Comparison of ENCODE assay signal across 19 cellular contexts in genomic region chr3:10336761-10337160, GRCh38. TPM values are rescaled to one million over a fixed set of nuclear protein-coding genes. Genes with fewer than 3 reads are reported as not detected.
DNase-seq lines count a peak whose midpoint lies in the region; ATAC-seq and TF ChIP-seq lines count a peak whose summit lies in the region.
"Had no signal": no experiment of that assay in that cellular context is flagged by ENCODE, and none has a peak within 500 bp of the region (broad histone marks: within the 10 kb centered on the region; RNA-seq: fewer than 3 reads in every experiment).

No MANE protein-coding gene starts in this region.

- TF ChIP-seq CTCF in neural cell (IDR thresholded peaks at IDR 0.05; ENCODE audit: poor library complexity, severe bottlenecking): no peak
- no peak for TF ChIP-seq CTCF in spleen (IDR thresholded peaks at IDR 0.05 in 8 of 11, conservative IDR thresholded peaks at IDR 0.05 in 3 of 11)
- TF ChIP-seq CTCF in coronary artery (IDR thresholded peaks at IDR 0.05): no peak

- no peak for TF ChIP-seq RAD21 in neural cell (conservative IDR thresholded peaks at IDR 0.05)

- no peak overlapping the region; the same call in 1 of the 2 replicates for H3K9ac ChIP-seq in BLaER1
- H3K9ac ChIP-seq in neural cell (ENCODE audit: low read length): no peak overlapping the region

- H3K27ac ChIP-seq in BLaER1 (peak overlapping the region; percentile 87), neural cell (ENCODE audit: low read length) (no peak overlapping the region), spleen (no peak overlapping the region), coronary artery (no peak overlapping the region)
- H3K27ac ChIP-seq: C4-2B had no signal

- H3K79me2 ChIP-seq in neural cell (replicated peaks; ENCODE audit: insufficient read depth, low read length): no peaks in the 10 kb centered on the region

- H3K4me1 ChIP-seq in BLaER1: peaks cover 100% of the 10 kb centered on the region
- peaks cover 0 to 6% (median 0%) of the 10 kb centered on the region in 6 donors for H3K4me1 ChIP-seq in spleen
- H3K4me1 ChIP-seq: HAP-1 had no signal

- DNase-seq in RPMI8226: peak; percentile 19
- peak; percentile 65 for DNase-seq in spleen
- DNase-seq in G401 (ENCODE audit: low spot score): no peak
- DNase-seq in NAMALWA (ENCODE audit: low spot score): no peak
- no peak for DNase-seq in coronary artery (ENCODE audit: low spot score)
- DNase-seq: 8988T; Caco-2; CD4-positive, alpha-beta T cell; DMS153; GF-D8; GOT3 had no signal

- H3K4me2 ChIP-seq in BLaER1: peak overlapping the region; percentile 89
- H3K4me2 ChIP-seq in neural cell (ENCODE audit: low read length): no peak overlapping the region

- no peaks in the 10 kb centered on the region for H4K20me1 ChIP-seq in BLaER1
- H4K20me1 ChIP-seq in neural cell (ENCODE audit: insufficient read depth): no peaks in the 10 kb centered on the region

- no peak for TF ChIP-seq EP300 in neural cell (conservative IDR thresholded peaks at IDR 0.05; ENCODE audit: poor library complexity, severe bottlenecking)

- H3K9me3 ChIP-seq in BLaER1 (no peaks in the 10 kb centered on the region), neural cell (ENCODE audit: low read length) (no peaks in the 10 kb centered on the region), spleen (no peaks in the 10 kb centered on the region)
- H3K9me3 ChIP-seq: Caco-2, HAP-1 had no signal

- H3F3A ChIP-seq in neural cell (ENCODE audit: insufficient read depth, low read length, poor library complexity, severe bottlenecking): no peaks in the 10 kb centered on the region

- intact Hi-C loops in spleen (cut with DNase I; ENCODE audit: low total_unique reads): no loop called here

- no peak overlapping the region for H2AFZ ChIP-seq in neural cell (ENCODE audit: low read depth, low read length)

- H3K36me3 ChIP-seq in BLaER1 (peaks cover 50% of the 10 kb centered on the region), neural cell (ENCODE audit: insufficient read depth, low read length) (no peaks in the 10 kb centered on the region), spleen (no peaks in the 10 kb centered on the region)
- H3K36me3 ChIP-seq: HAP-1 had no signal

- H3K9me2 ChIP-seq in neural cell (ENCODE audit: insufficient read depth, low read length): no peaks in the 10 kb centered on the region

- no peak for ATAC-seq in SK-N-SH treated with all-trans-retinoic acid at 6 μM for 48 hours

- 87 to 97% (median 88%) methylated on average over 8 to 11 of the region's 11 CpGs for WGBS in spleen, 5 donors

- H3K4me3 ChIP-seq in BLaER1 (no peak overlapping the region), neural cell (ENCODE audit: low read length) (peak overlapping the region; percentile 28), spleen (no peak overlapping the region), coronary artery (no peak overlapping the region)
- H3K4me3 ChIP-seq: HAP-1 had no signal

- no peak for TF ChIP-seq POLR2A in spleen (IDR thresholded peaks at IDR 0.05)

- in situ Hi-C loops in G401 (cut with HindIII; ENCODE audit: low sequenced_read_pairs): no loop called here

- H3K27me3 ChIP-seq in BLaER1 (no peaks in the 10 kb centered on the region), neural cell (ENCODE audit: insufficient read depth, low read depth, low read length) (no peaks in the 10 kb centered on the region), spleen (replicated peaks in 1 of 7) (no peaks in the 10 kb centered on the region)

TF ChIP-seq in neural cell, 6 proteins besides CTCF, POLR2A, EP300 and RAD21:
- TF ChIP-seq MXI1 (conservative IDR thresholded peaks at IDR 0.05; ENCODE audit: poor library complexity, severe bottlenecking): no peak
- no peak for TF ChIP-seq SMC3 (conservative IDR thresholded peaks at IDR 0.05; ENCODE audit: poor library complexity)
- TF ChIP-seq POLR2AphosphoS5 (IDR thresholded peaks at IDR 0.05): no peak
- no peak for TF ChIP-seq TAF1 (IDR thresholded peaks at IDR 0.05; ENCODE audit: low read depth)

TF ChIP-seq in SK-N-SH treated with all-trans-retinoic acid at 6 μM for 48 hours, 23 proteins besides CTCF, POLR2A, EP300 and RAD21 (continues in another document):
- TF ChIP-seq ISL1 (CRISPR knock-in tag; IDR thresholded peaks at IDR 0.05) (no peak), POU6F1 (CRISPR knock-in tag; IDR thresholded peaks at IDR 0.05; ENCODE audit: borderline replicate concordance, low read depth) (no peak), CREB5 (CRISPR knock-in tag; IDR thresholded peaks at IDR 0.05; ENCODE audit: low read depth) (no peak), ESRRG (CRISPR knock-in tag; IDR thresholded peaks at IDR 0.05) (no peak), TOX (CRISPR knock-in tag; IDR thresholded peaks at IDR 0.05; ENCODE audit: borderline replicate concordance) (no peak), CSDC2 (CRISPR knock-in tag; IDR thresholded peaks at IDR 0.05) (no peak), RARB (CRISPR knock-in tag; IDR thresholded peaks at IDR 0.05) (no peak), TCF4 (CRISPR knock-in tag; IDR thresholded peaks at IDR 0.05; ENCODE audit: borderline replicate concordance) (no peak), OSR1 (CRISPR knock-in tag; IDR thresholded peaks at IDR 0.05) (no peak), ZC3H10 (CRISPR knock-in tag; IDR thresholded peaks at IDR 0.05) (no peak), ZFP3 (CRISPR knock-in tag; IDR thresholded peaks at IDR 0.05) (no peak), ZFP30 (CRISPR knock-in tag; IDR thresholded peaks at IDR 0.05) (no peak), ARNTL (CRISPR knock-in tag; IDR thresholded peaks at IDR 0.05; ENCODE audit: borderline replicate concordance, low read depth) (no peak), PATZ1 (CRISPR knock-in tag; IDR thresholded peaks at IDR 0.05; ENCODE audit: borderline replicate concordance) (no peak)

RNA-seq across cellular contexts. Expression of gene SEC13, which starts 15.8 kb away (rescaled TPM):
- polyA plus RNA-seq in neural cell: 112 and 125 TPM in 2 replicates
- polyA minus RNA-seq in neural cell: 74.5 and 81.4 TPM in 2 replicates
- 100 to 1,000 TPM in 1 of 7 donors, 10 to 100 TPM in 6; 61.6 to 115 (median 71.2) TPM for total RNA-seq in spleen
- 10 to 100 TPM; 52.1 to 78.7 (median 68.0) TPM for polyA plus RNA-seq in spleen
- total RNA-seq in G401 (2014; rRNA removed; shearing (Covaris generic)): 147 and 148 TPM in 2 replicates

RNA-seq across cellular contexts. Expression of gene GHRL, which starts 44.0 kb away (rescaled TPM):
- polyA plus RNA-seq in neural cell (2.8 TPM in 1 of 2 replicates, not detected in the other), spleen (1 to 10 TPM; 3.6 to 6.6 (median 5.0) TPM)
- polyA minus RNA-seq in neural cell: not detected in 2 replicates
- 1 to 10 TPM; 1.1 to 8.0 (median 3.8) TPM for total RNA-seq in spleen
- not detected in 2 replicates for total RNA-seq in G401 (2014; rRNA removed; shearing (Covaris generic))
- total RNA-seq: Caco-2, Daoy, HT-29 had no signal
- polyA plus RNA-seq: AG04450 had no signal

Comparison
In these comparisons a context has a peak if more than half of its experiments do, and no peak if none do; other contexts are left out.
1. DNase-seq: peak in RPMI8226 (single experiment) and spleen (single experiment); none in G401 (single experiment), NAMALWA (single experiment) and coronary artery (single experiment).